Comparison of ENCODE assay signal across 8 cellular contexts in the genomic region with DNA sequence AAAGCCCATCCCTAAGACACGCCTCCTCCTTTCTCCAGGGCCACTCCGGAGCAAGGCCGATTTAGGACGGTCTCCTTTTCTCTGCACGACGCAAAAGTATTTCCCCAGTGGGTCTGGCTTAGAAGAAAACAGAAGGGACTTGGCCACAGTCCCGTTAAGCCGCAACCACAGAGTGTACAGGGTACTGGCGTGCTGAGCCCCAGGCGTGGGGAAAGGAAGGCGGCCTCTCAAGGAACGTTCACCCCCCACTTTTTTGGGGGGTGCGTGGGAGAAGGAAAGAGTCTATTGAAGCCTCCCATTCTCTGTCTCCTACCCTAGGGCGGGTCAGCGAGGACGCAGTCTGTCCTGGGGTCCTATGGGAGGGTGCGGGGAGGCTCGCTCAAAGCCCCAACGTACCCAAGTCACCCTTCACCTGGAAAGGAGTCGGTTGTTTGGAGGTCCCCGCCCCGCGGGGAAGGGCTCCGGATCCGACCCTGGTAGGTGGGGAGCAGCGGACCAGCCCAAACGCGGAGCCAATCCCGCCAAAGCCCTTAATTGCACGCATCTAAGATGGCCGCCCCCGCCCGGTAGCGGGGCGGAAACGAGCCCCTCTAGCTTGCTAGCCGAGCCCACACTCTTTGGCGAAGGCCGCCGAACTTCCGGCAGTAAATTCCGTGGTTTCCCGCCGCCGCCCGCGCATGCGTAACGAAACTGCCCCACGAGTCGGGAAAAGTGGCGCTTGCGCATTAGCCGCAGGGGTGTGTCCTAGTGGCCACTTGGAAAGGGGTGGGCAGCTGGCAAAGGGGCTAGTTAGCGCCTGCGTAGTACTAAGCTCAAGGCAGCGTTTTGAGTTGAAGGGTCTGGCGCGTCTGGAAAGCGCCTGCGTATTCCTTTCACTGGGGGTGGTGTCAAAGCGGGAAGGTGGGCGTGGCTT. TPM values are rescaled to one million over a fixed set of nuclear protein-coding genes. Genes with fewer than 3 reads are reported as not detected.
DNase-seq lines count a peak whose midpoint lies in the region; ATAC-seq, FAIRE-seq and TF ChIP-seq lines count a peak whose summit lies in the region.

A gene with protein sequence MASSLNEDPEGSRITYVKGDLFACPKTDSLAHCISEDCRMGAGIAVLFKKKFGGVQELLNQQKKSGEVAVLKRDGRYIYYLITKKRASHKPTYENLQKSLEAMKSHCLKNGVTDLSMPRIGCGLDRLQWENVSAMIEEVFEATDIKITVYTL (minus strand): TSS at position 434 of the 913 bp plus-strand sequence. CDS start 722 bp downstream, outside the sequence.

- peaks cover 8 to 9% of the 10 kb centered on the region in 2 donors for H3K4me1 ChIP-seq in kidney (ENCODE audit: control insufficient read depth in 1 of 2, insufficient read depth in 1 of 2, low read depth in 1 of 2, low read length in 2 of 2)

- DNase-seq in AG20443 (ENCODE audit: low spot score) = peak; percentile 98
- DNase-seq in NCI-H510A (lab: John Stamatoyannopoulos, UW) = peak; percentile 100
- peak; percentile 100 for DNase-seq in activated CD4-positive, alpha-beta T cell treated with anti-CD3 and anti-CD28 coated beads for 1 hour
- peak; percentile 97 for DNase-seq in cerebellum (ENCODE audit: low spot score)
- peak; percentile 100 for DNase-seq in kidney
- peak; percentile 98 to 100 for DNase-seq in stimulated activated CD4-positive, alpha-beta T cell treated with anti-CD3 and anti-CD28 coated beads, Interleukin-15, amount 100 ng/mL, for 48 hours (ENCODE audit: low read depth in 2 of 2)

- peaks cover 2 to 10% of the 10 kb centered on the region in 2 donors for H3K36me3 ChIP-seq in kidney (ENCODE audit: control insufficient read depth in 1 of 2, insufficient read depth in 2 of 2, low read length in 2 of 2)

- H3K27ac ChIP-seq in kidney (ENCODE audit: low read depth in 2 of 2, low read length in 2 of 2) = peak within 1 kb of the TSS; percentile 99 to 100

- intact Hi-C loops in kidney (cut with DNase I) = no loop called here

- FAIRE-seq in kidney (lab: Jason Lieb, UNC) = no peak

- peak within 1 kb of the TSS; percentile 92 to 93 for H3K4me3 ChIP-seq in kidney (ENCODE audit: low read length in 2 of 2)

- H3K9ac ChIP-seq in kidney (ENCODE audit: low read length in 2 of 2) = peak within 1 kb of the TSS; percentile 98

- peak; percentile 50 for TF ChIP-seq POLR2A in GM19099 (IDR thresholded peaks at IDR 0.05; ENCODE audit: extremely low read depth, insufficient read length, low read depth)

- no peak for TF ChIP-seq CTCF in kidney (IDR thresholded peaks at IDR 0.05; ENCODE audit: borderline replicate concordance, extremely low read depth, insufficient read depth)

- ATAC-seq in HG03432 (IDR thresholded peaks at IDR 0.05; ENCODE audit: unreplicated experiment) = peak; percentile 66

- H3K9me3 ChIP-seq in kidney (ENCODE audit: control insufficient read depth in 1 of 2, low read length in 2 of 2) = no peaks in the 10 kb centered on the region

RNA-seq across cellular contexts. Expression of the gene that starts here (rescaled TPM):
- 18.0 TPM for total RNA-seq in cerebellum
- total RNA-seq in kidney = 35.9 TPM
- polyA plus RNA-seq in kidney (ENCODE audit: insufficient read depth, low read depth, low replicate concordance) = 62.6 TPM

Comparison
In these comparisons a context has a peak if more than half of its experiments do, and no peak if none do; other contexts are left out.
1. Peak in every context shown above with its lines: DNase-seq, ATAC-seq, H3K4me3 ChIP-seq and H3K27ac ChIP-seq.